ENCODE assay signal across 8 cellular contexts in the genomic region with DNA sequence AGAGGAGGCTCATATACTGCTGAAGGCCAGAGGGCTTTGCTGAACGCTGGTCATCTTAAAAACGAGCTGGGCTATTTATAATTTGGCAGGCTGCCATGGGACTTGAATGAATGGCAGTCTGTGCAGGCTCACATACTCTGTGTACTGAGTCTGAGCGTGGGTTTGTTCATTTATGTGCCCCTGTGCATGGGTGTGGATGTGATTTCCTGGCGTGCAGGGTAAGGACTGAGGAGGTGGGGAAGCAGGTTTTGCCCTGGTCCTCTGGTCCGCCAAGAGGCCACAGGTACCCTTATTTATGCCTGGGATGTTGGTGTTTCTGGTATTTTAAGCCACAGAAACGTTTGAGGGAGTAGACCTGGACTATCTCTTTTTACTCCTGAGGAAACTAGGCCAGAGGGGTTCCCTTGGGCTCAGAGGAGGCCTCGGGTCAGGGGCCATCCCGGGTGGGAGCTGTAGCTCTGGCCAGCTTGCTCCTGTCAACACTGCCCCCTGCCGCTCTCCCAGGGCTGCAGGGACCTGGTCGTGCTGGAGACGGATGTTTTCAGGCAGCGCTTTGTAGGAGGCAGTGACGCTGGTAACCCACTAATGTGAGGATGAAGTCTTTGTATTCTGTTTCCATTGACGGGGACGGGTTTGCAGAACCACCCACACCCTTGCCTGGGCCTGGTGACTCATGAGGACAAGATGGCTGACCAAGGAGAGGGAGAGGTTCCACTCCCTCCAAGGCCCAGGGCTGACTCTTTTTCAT.
DNase-seq lines count a peak whose midpoint lies in the region; ATAC-seq and FAIRE-seq lines count a peak whose summit lies in the region.

No MANE protein-coding gene starts in this region.

- ATAC-seq in GM21576 (IDR thresholded peaks at IDR 0.05; ENCODE audit: unreplicated experiment), result no peak

- peak; percentile 74 for DNase-seq in A172 (ENCODE audit: low spot score)
- DNase-seq in GM19239 (ENCODE audit: insufficient read length, low spot score), result no peak
- peak; percentile 70 for DNase-seq in NCI-H1436 (lab: John Stamatoyannopoulos, UW)
- DNase-seq in activated CD4-positive, alpha-beta T cell treated with anti-CD3 and anti-CD28 coated beads for 4 hours, result peak; percentile 75 to 80
- peak; percentile 83 for DNase-seq in cerebellar cortex (ENCODE audit: low spot score)
- DNase-seq in kidney tubule cell (ENCODE audit: low spot score), result peak; percentile 75
- peak; percentile 51 to 59 for DNase-seq in stimulated activated CD4-positive, alpha-beta T cell treated with anti-CD3 and anti-CD28 coated beads, Interleukin-1b, Interleukin-23, amount 100 ng/mL, for 4 hours (ENCODE audit: low read depth in 2 of 2)

- peak; percentile 72 for FAIRE-seq in GM19239 (lab: Jason Lieb, UNC)
